ENCODE assay signal across 16 cellular contexts in the genomic region with DNA sequence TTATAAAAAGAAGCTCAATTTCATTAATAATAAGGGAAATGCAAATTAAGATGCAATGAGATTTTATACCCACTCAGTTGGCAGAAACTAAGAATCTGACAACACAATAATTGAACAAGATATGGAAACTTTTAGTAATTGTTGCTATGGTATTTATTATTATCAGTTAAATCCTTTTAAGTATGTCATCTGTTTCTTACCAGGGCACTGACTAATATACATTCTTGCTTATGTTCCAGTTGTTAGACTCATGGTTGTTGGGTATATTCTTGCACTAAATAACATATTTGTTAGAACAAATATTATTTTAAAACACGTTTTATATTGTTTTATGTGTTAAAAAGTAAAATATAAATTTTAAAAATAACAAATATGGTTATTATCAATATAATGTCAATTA.
A peak's percentile ranks its signal among the peaks of the same experiment; 100 is the strongest.
DNase-seq lines count a peak whose midpoint lies in the region; ATAC-seq, FAIRE-seq and TF ChIP-seq lines count a peak whose summit lies in the region.
"Had no signal": no experiment of that assay in that cellular context is flagged by ENCODE, and none has a peak within 500 bp of the region (broad histone marks: within the 10 kb centered on the region; RNA-seq: fewer than 3 reads in every experiment).

No MANE protein-coding gene starts in this region.

- H3K4me3 ChIP-seq in fibroblast of mammary gland (ENCODE audit: control insufficient read depth, low read depth, low read length) (no peak overlapping the region), pancreas (no peak overlapping the region)

- no peaks in the 10 kb centered on the region for H3K4me1 ChIP-seq in pancreas
- H3K4me1 ChIP-seq: BE2C had no signal

- DNase-seq in D721Med (ENCODE audit: insufficient read length, low spot score) (no peak), RCC 7860 (ENCODE audit: low spot score) (no peak), fibroblast of mammary gland (ENCODE audit: low read depth) (peak; percentile 22), pancreas (no peak), glutamatergic neuron (no peak), NCI-H1436 (lab: John Stamatoyannopoulos, UW) (no peak)
- no peak for DNase-seq in activated naive CD8-positive, alpha-beta T cell treated with anti-CD3 and anti-CD28 coated beads for 36 hours
- DNase-seq: BE2C; CD4-positive, alpha-beta memory T cell; DND-41; GF-D8 had no signal

- H3K4me3 Mint-ChIP-seq in glutamatergic neuron (ENCODE audit: unreplicated experiment) = no peak overlapping the region
- H3K4me3 Mint-ChIP-seq in activated naive CD8-positive, alpha-beta T cell treated with anti-CD3 and anti-CD28 coated beads for 36 hours = no peak overlapping the region
- H3K4me3 Mint-ChIP-seq: CD4-positive, alpha-beta memory T cell had no signal

- no peak overlapping the region for H3K27ac Mint-ChIP-seq in glutamatergic neuron (ENCODE audit: unreplicated experiment)
- no peak overlapping the region for H3K27ac Mint-ChIP-seq in activated naive CD8-positive, alpha-beta T cell treated with anti-CD3 and anti-CD28 coated beads for 36 hours

- no peak overlapping the region for H3K27ac ChIP-seq in pancreas
- H3K27ac ChIP-seq: C4-2B had no signal

- 58 to 63% methylated on average over 1 of the region's 1 CpG for WGBS in pancreas, 2 donors

- H3K9me3 Mint-ChIP-seq in glutamatergic neuron (ENCODE audit: unreplicated experiment) = no peaks in the 10 kb centered on the region
- no peaks in the 10 kb centered on the region for H3K9me3 Mint-ChIP-seq in activated naive CD8-positive, alpha-beta T cell treated with anti-CD3 and anti-CD28 coated beads for 36 hours

- intact Hi-C loops in pancreas (cut with DNase I) = no loop called here

- H3K4me1 Mint-ChIP-seq in glutamatergic neuron (ENCODE audit: low read depth, unreplicated experiment) = no peaks in the 10 kb centered on the region
- no peaks in the 10 kb centered on the region for H3K4me1 Mint-ChIP-seq in activated naive CD8-positive, alpha-beta T cell treated with anti-CD3 and anti-CD28 coated beads for 36 hours
- H3K4me1 Mint-ChIP-seq: CD4-positive, alpha-beta memory T cell had no signal

- no peak for TF ChIP-seq CTCF in D721Med (IDR thresholded peaks at IDR 0.05; ENCODE audit: insufficient read depth, missing control alignments)
- no peak for TF ChIP-seq CTCF in fibroblast of mammary gland (conservative IDR thresholded peaks at IDR 0.05; ENCODE audit: control insufficient read depth, insufficient read depth, low read depth, low read length)
- TF ChIP-seq CTCF in pancreas (IDR thresholded peaks at IDR 0.05) = no peak
- no peak for TF ChIP-seq CTCF in glutamatergic neuron (IDR thresholded peaks at IDR 0.05; ENCODE audit: partially characterized antibody, unreplicated experiment)

- H3K36me3 ChIP-seq in pancreas = no peaks in the 10 kb centered on the region
- H3K36me3 ChIP-seq: BE2C had no signal

- no peaks in the 10 kb centered on the region for H3K9me3 ChIP-seq in pancreas
- H3K9me3 ChIP-seq: BE2C had no signal

- H3K36me3 Mint-ChIP-seq in glutamatergic neuron (ENCODE audit: unreplicated experiment) = no peaks in the 10 kb centered on the region
- no peaks in the 10 kb centered on the region for H3K36me3 Mint-ChIP-seq in activated naive CD8-positive, alpha-beta T cell treated with anti-CD3 and anti-CD28 coated beads for 36 hours
- H3K36me3 Mint-ChIP-seq: CD4-positive, alpha-beta memory T cell had no signal

- no peak for ATAC-seq in pancreas
- no peak for ATAC-seq in HG02571 (IDR thresholded peaks at IDR 0.05; ENCODE audit: unreplicated experiment)
- ATAC-seq: HCT116, HepG2 had no signal

- peak; percentile 25 for FAIRE-seq in D721Med (lab: Jason Lieb, UNC)
- FAIRE-seq in RCC 7860 (lab: Jason Lieb, UNC) = peak; percentile 62
- peak; percentile 45 for FAIRE-seq in pancreas (lab: Jason Lieb, UNC)
- FAIRE-seq: HepG2, HTR-8/SVneo had no signal

- no peaks in the 10 kb centered on the region for H3K27me3 ChIP-seq in pancreas
- H3K27me3 ChIP-seq: BE2C had no signal

- no peaks in the 10 kb centered on the region for H3K27me3 Mint-ChIP-seq in glutamatergic neuron (ENCODE audit: unreplicated experiment)
- no peaks in the 10 kb centered on the region for H3K27me3 Mint-ChIP-seq in activated naive CD8-positive, alpha-beta T cell treated with anti-CD3 and anti-CD28 coated beads for 36 hours
- H3K27me3 Mint-ChIP-seq: CD4-positive, alpha-beta memory T cell had no signal
